1 cellular context compared by ENCODE assay signal in genomic region chr1:231139659-231140650, GRCh38.
TF ChIP-seq lines count a peak whose summit lies in the region.

No MANE protein-coding gene starts in this region.

TF ChIP-seq in A549, 52 proteins besides CTCF, POLR2A, EP300 and RAD21 (continued from another document):
- no peak for TF ChIP-seq CHD2 (IDR thresholded peaks at IDR 0.05; ENCODE audit: low read length, partially characterized antibody)
- TF ChIP-seq HDAC2 (IDR thresholded peaks at IDR 0.05): no peak
TF ChIP-seq in A549: peak in this region for 9.
